Comparison of ENCODE assay signal across 26 cellular contexts in the genomic region with DNA sequence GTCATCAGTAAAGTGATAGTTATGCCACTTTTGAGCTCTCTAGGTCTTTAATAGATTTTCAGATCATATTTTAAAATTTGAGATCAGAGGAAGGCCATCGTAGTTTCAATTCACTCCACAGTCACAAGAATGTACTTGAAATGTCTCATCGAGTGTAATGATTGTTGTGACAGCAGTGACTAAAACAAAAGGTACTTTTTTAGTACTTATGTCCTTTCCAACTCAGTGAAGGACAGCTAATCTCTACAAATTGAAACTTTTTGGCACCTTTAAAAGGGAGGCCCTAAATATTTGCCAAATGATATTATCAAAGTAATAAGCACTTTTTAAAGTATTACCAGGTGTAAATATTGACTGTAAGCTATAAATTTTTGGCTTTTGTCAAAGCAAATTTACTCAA.
"Had no signal": no experiment of that assay in that cellular context is flagged by ENCODE, and none has a peak within 500 bp of the region (broad histone marks: within the 10 kb centered on the region; RNA-seq: fewer than 3 reads in every experiment).

No MANE protein-coding gene starts in this region.

- H3K27me3 ChIP-seq: brain microvascular endothelial cell, dorsolateral prefrontal cortex had no signal

- H3K4me3 Mint-ChIP-seq: activated CD4-positive, alpha-beta T cell treated with anti-CD3 and anti-CD28 coated beads, Interleukin-2, amount 10 ng/mL, durations not matched to agents 7 days and 5 days; activated CD8-positive, alpha-beta T cell treated with anti-CD3 and anti-CD28 coated beads for 36 hours; activated naive CD8-positive, alpha-beta T cell; activated T-cell treated with anti-CD3 and anti-CD28 coated beads, Interleukin-2, amount 50 U/mL, for 4 hours; activated T-helper 17 cell treated with anti-CD3 and anti-CD28 coated beads, Interleukin-2, amount 50 U/mL, for 72 hours; central memory CD8-positive, alpha-beta T cell; dendritic cell treated with granulocyte-macrophage colony-stimulating factor and Interleukin-4, amounts not matched to agents 40 ng/mL and 50 ng/mL, for 4 days; endodermal cell; WTC11 had no signal

- H3K4me1 Mint-ChIP-seq: activated CD4-positive, alpha-beta T cell treated with anti-CD3 and anti-CD28 coated beads, Interleukin-2, amount 10 ng/mL, durations not matched to agents 7 days and 5 days; activated T-helper 17 cell treated with anti-CD3 and anti-CD28 coated beads, Interleukin-2, amount 50 U/mL, for 72 hours; central memory CD8-positive, alpha-beta T cell; endodermal cell had no signal

- H3K27me3 Mint-ChIP-seq: activated CD4-positive, alpha-beta T cell treated with anti-CD3 and anti-CD28 coated beads, Interleukin-2, amount 10 ng/mL, durations not matched to agents 7 days and 5 days; activated CD8-positive, alpha-beta T cell treated with anti-CD3 and anti-CD28 coated beads for 36 hours; activated naive CD8-positive, alpha-beta T cell; activated T-helper 17 cell treated with anti-CD3 and anti-CD28 coated beads, Interleukin-2, amount 50 U/mL, for 72 hours; central memory CD8-positive, alpha-beta T cell; dendritic cell treated with granulocyte-macrophage colony-stimulating factor and Interleukin-4, amounts not matched to agents 40 ng/mL and 50 ng/mL, for 4 days had no signal

- H3K36me3 ChIP-seq: brain microvascular endothelial cell had no signal

- DNase-seq: activated CD4-positive, alpha-beta T cell treated with anti-CD3 and anti-CD28 coated beads for 1 hour; activated CD4-positive, alpha-beta T cell treated with anti-CD3 and anti-CD28 coated beads for 4 hours; activated CD4-positive, alpha-beta T cell treated with anti-CD3 and anti-CD28 coated beads, Interleukin-2, amount 10 ng/mL, durations not matched to agents 7 days and 5 days; activated CD4-positive, alpha-beta T cell treated with anti-CD3 and anti-CD28 coated beads, Interleukin-2, amount 50 U/mL, for 4 hours; activated CD8-positive, alpha-beta memory T cell treated with anti-CD3 and anti-CD28 coated beads for 24 hours; activated CD8-positive, alpha-beta T cell treated with anti-CD3 and anti-CD28 coated beads for 36 hours; activated effector memory CD4-positive, alpha-beta T cell treated with Interleukin-2 at 50 U/mL for 16 hours; activated gamma-delta T cell treated with Interleukin-2 at 50 U/mL for 16 hours; activated naive CD4-positive, alpha-beta T cell treated with anti-CD3 and anti-CD28 coated beads, Interleukin-2, amount 50 U/mL, for 16 hours; activated naive CD4-positive, alpha-beta T cell treated with Interleukin-2 at 50 U/mL for 16 hours; activated T-cell treated with anti-CD3 and anti-CD28 coated beads, Interleukin-2, amount 50 U/mL, for 4 hours; amniotic stem cell; anterior cingulate cortex; brain microvascular endothelial cell; dorsolateral prefrontal cortex; effector memory CD4-positive, alpha-beta T cell; endodermal cell; foreskin fibroblast; T-helper 2 cell had no signal

- H3K4me3 ChIP-seq: coronary artery, dorsolateral prefrontal cortex had no signal

- ATAC-seq: activated CD8-positive, alpha-beta T cell treated with anti-CD3 and anti-CD28 coated beads for 36 hours; activated T-cell treated with anti-CD3 and anti-CD28 coated beads, Interleukin-2, amount 50 U/mL, for 4 hours; activated T-helper 17 cell treated with anti-CD3 and anti-CD28 coated beads, Interleukin-2, amount 50 U/mL, for 72 hours; esophagus mucosa; WTC11 had no signal

- H3K27ac Mint-ChIP-seq: activated CD4-positive, alpha-beta T cell treated with anti-CD3 and anti-CD28 coated beads, Interleukin-2, amount 10 ng/mL, durations not matched to agents 7 days and 5 days; activated CD8-positive, alpha-beta T cell treated with anti-CD3 and anti-CD28 coated beads for 36 hours; activated naive CD8-positive, alpha-beta T cell; activated T-helper 17 cell treated with anti-CD3 and anti-CD28 coated beads, Interleukin-2, amount 50 U/mL, for 72 hours; dendritic cell treated with granulocyte-macrophage colony-stimulating factor and Interleukin-4, amounts not matched to agents 40 ng/mL and 50 ng/mL, for 4 days; endodermal cell; WTC11 had no signal

- H3K9me3 Mint-ChIP-seq: activated CD4-positive, alpha-beta T cell treated with anti-CD3 and anti-CD28 coated beads, Interleukin-2, amount 10 ng/mL, durations not matched to agents 7 days and 5 days; endodermal cell had no signal

- H3K36me3 Mint-ChIP-seq: activated naive CD8-positive, alpha-beta T cell had no signal
